8 cellular contexts compared by ENCODE assay signal in genomic region chr7:116525913-116526857, GRCh38. TPM values are rescaled to one million over a fixed set of nuclear protein-coding genes. Genes with fewer than 3 reads are reported as not detected.
DNase-seq lines count a peak whose midpoint lies in the region; ATAC-seq and TF ChIP-seq lines count a peak whose summit lies in the region.

No MANE protein-coding gene starts in this region.

- H3K4me1 ChIP-seq in A673 (ENCODE audit: insufficient read depth, low read length, poor library complexity, severe bottlenecking), result peaks cover 29% of the 10 kb centered on the region

- peak overlapping the region; percentile 78 for H3K4me3 Mint-ChIP-seq in activated CD4-positive, alpha-beta memory T cell treated with anti-CD3 and anti-CD28 coated beads for 36 hours
- H3K4me3 Mint-ChIP-seq in effector memory CD8-positive, alpha-beta T cell, result peak overlapping the region; percentile 93

- DNase-seq in A673 (ENCODE audit: low spot score), result peak; percentile 90
- DNase-seq in NCI-H226, result peak; percentile 81
- peak; percentile 71 for DNase-seq in activated CD4-positive, alpha-beta memory T cell treated with anti-CD3 and anti-CD28 coated beads for 36 hours
- peak; percentile 54 to 63 (median 57) for DNase-seq in effector memory CD8-positive, alpha-beta T cell
- DNase-seq in medulla oblongata (ENCODE audit: extremely low spot score), result peak; percentile 58
- peak; percentile 23 to 24 for DNase-seq in stimulated activated CD8-positive, alpha-beta memory T cell treated with anti-CD3 and anti-CD28 coated beads, Interleukin-2, amount 100 ng/mL, for 1 hour (ENCODE audit: low read depth in 2 of 2)

- TSS peak; percentile 18 for BruUV-seq in A673 (replicated peaks; lab: Mats Ljungman, UMichigan)

- ATAC-seq in GM18499 (IDR thresholded peaks at IDR 0.05; ENCODE audit: insufficient read depth, unreplicated experiment), result peak; percentile 84
- ATAC-seq in HG02885 (IDR thresholded peaks at IDR 0.05; ENCODE audit: poor library complexity, unreplicated experiment), result peak; percentile 93
- ATAC-seq in effector memory CD8-positive, alpha-beta T cell (replicated peaks), result peak; percentile 82

- H3K27me3 ChIP-seq in A673 (replicated peaks; ENCODE audit: insufficient read depth, low read depth, low read length, poor library complexity), result no peaks in the 10 kb centered on the region

- CTCF ChIA-PET in A673 (lab: Charles Lee), result interaction anchor here (0.5 to 1.4 kb wide), 5 partner anchors 28 to 346 kb away, joined by 3 to 9 read pairs (median 5); no protein-coding TSS in a partner anchor
- CTCF ChIA-PET in activated CD4-positive, alpha-beta memory T cell treated with anti-CD3 and anti-CD28 coated beads for 36 hours (lab: Charles Lee), result interaction anchor here (0.6 to 2.9 kb wide), 48 partner anchors 8 to 1664 kb away, joined by 3 to 32 read pairs (median 4); partner anchors contain the start of genes CAV2 and TES

- peak overlapping the region; percentile 100 for H3K27ac ChIP-seq in A673 (ENCODE audit: low read depth, low read length, poor library complexity, severe bottlenecking)

- peaks cover 50% of the 10 kb centered on the region for H3K36me3 ChIP-seq in A673 (ENCODE audit: insufficient read depth, low read length, poor library complexity, severe bottlenecking)

- no peak overlapping the region for H3K27ac Mint-ChIP-seq in activated CD4-positive, alpha-beta memory T cell treated with anti-CD3 and anti-CD28 coated beads for 36 hours
- peak overlapping the region; percentile 64 to 86 for H3K27ac Mint-ChIP-seq in effector memory CD8-positive, alpha-beta T cell

- no peaks in the 10 kb centered on the region for H3K9me3 Mint-ChIP-seq in activated CD4-positive, alpha-beta memory T cell treated with anti-CD3 and anti-CD28 coated beads for 36 hours
- H3K9me3 Mint-ChIP-seq in effector memory CD8-positive, alpha-beta T cell, result no peaks in the 10 kb centered on the region

- H3K27me3 Mint-ChIP-seq in activated CD4-positive, alpha-beta memory T cell treated with anti-CD3 and anti-CD28 coated beads for 36 hours, result peaks cover 67% of the 10 kb centered on the region
- H3K27me3 Mint-ChIP-seq in effector memory CD8-positive, alpha-beta T cell, result peaks cover 36 to 57% of the 10 kb centered on the region in 2 donors

- TF ChIP-seq CTCF in A673 (conservative IDR thresholded peaks at IDR 0.05; ENCODE audit: low read depth, low read length), result peak; percentile 58

- H3K4me1 Mint-ChIP-seq in activated CD4-positive, alpha-beta memory T cell treated with anti-CD3 and anti-CD28 coated beads for 36 hours (ENCODE audit: low read depth), result peaks cover 21% of the 10 kb centered on the region
- H3K4me1 Mint-ChIP-seq in effector memory CD8-positive, alpha-beta T cell (ENCODE audit: low read depth in 2 of 2), result peaks cover 18 to 20% of the 10 kb centered on the region in 2 donors

- H3K4me3 ChIP-seq in A673 (ENCODE audit: low read depth, low read length, poor library complexity, severe bottlenecking), result peak overlapping the region; percentile 90

- no peaks in the 10 kb centered on the region for H3K9me3 ChIP-seq in A673 (ENCODE audit: low read depth, low read length, poor library complexity, severe bottlenecking)

- no peaks in the 10 kb centered on the region for H3K36me3 Mint-ChIP-seq in activated CD4-positive, alpha-beta memory T cell treated with anti-CD3 and anti-CD28 coated beads for 36 hours
- H3K36me3 Mint-ChIP-seq in effector memory CD8-positive, alpha-beta T cell (ENCODE audit: insufficient read depth), result peaks cover 5% of the 10 kb centered on the region

- intact Hi-C loops in A673 (cut with micrococcal nuclease; ENCODE audit: unreplicated experiment), result loop anchor here (2.0 kb wide), 2 partner anchors 25 to 267 kb away; no protein-coding TSS in a partner anchor
- intact Hi-C loops in activated CD4-positive, alpha-beta memory T cell treated with anti-CD3 and anti-CD28 coated beads for 36 hours (cut with micrococcal nuclease), result loop anchor here (1.0 to 10.0 kb wide), 5 partner anchors 63 to 353 kb away; no protein-coding TSS in a partner anchor

- POLR2A ChIA-PET in A673 (lab: Charles Lee; ENCODE audit: low non-redundant PET), result interaction anchor here (0.6 to 1.0 kb wide), 7 partner anchors 25 to 332 kb away, joined by 3 to 5 read pairs (median 3); partner anchors contain the start of genes CAV2 and TES
- POLR2A ChIA-PET in activated CD4-positive, alpha-beta memory T cell treated with anti-CD3 and anti-CD28 coated beads for 36 hours (lab: Charles Lee), result interaction anchor here (0.7 kb wide), 1 partner anchor 25 kb away, joined by 3 read pairs; no protein-coding TSS in a partner anchor

RNA-seq across cellular contexts. Expression of gene CAV1, which starts 1.3 kb away (rescaled TPM):
- total RNA-seq in A673 (2021), result 1,757 and 2,074 TPM in 2 replicates
- under 1 TPM; 0.07 to 0.19 TPM for total RNA-seq in activated CD4-positive, alpha-beta memory T cell treated with anti-CD3 and anti-CD28 coated beads for 36 hours

RNA-seq across cellular contexts. Expression of gene CAV2, which starts 26.6 kb away (rescaled TPM):
- 265 and 286 TPM in 2 replicates for total RNA-seq in A673 (2021)
- total RNA-seq in activated CD4-positive, alpha-beta memory T cell treated with anti-CD3 and anti-CD28 coated beads for 36 hours, result not detected

Comparison
In these comparisons a context has a peak if more than half of its experiments do, and no peak if none do; other contexts are left out.
1. Peak in every context shown above with its lines: DNase-seq, ATAC-seq, H3K4me3 ChIP-seq and H3K27ac ChIP-seq.
2. DNase-seq: peak in every context shown above with its lines; median percentile 90 in A673; 81 in NCI-H226; 71 in activated CD4-positive, alpha-beta memory T cell treated with anti-CD3 and anti-CD28 coated beads for 36 hours; 58 in medulla oblongata; 57 in effector memory CD8-positive, alpha-beta T cell; 24 in stimulated activated CD8-positive, alpha-beta memory T cell treated with anti-CD3 and anti-CD28 coated beads, Interleukin-2, amount 100 ng/mL, for 1 hour.
3. RNA of gene CAV1, which starts 1.3 kb away (total RNA-seq): 1,757 to 2,074 TPM in A673; 0.07 to 0.19 TPM in activated CD4-positive, alpha-beta memory T cell treated with anti-CD3 and anti-CD28 coated beads for 36 hours; every median in the first group is over 1,000 times any median in the second.
4. RNA of gene CAV2, which starts 26.6 kb away (total RNA-seq): 265 to 286 TPM in A673; not detected in activated CD4-positive, alpha-beta memory T cell treated with anti-CD3 and anti-CD28 coated beads for 36 hours; every median in the first group is over 100 times any median in the second.